In genomic region chr3:124762612-124763011, GRCh38 we compare ENCODE assay signal across 2 cellular contexts.
TF ChIP-seq lines count a peak whose summit lies in the region.

No MANE protein-coding gene starts in this region.

TF ChIP-seq in A549, 52 proteins besides CTCF, POLR2A, EP300 and RAD21 (continued from another document):
- TF ChIP-seq MAX (IDR thresholded peaks at IDR 0.05) (no peak), CBX2 (IDR thresholded peaks at IDR 0.05; ENCODE audit: borderline replicate concordance, low read depth) (no peak), FOSB (CRISPR knock-in tag; IDR thresholded peaks at IDR 0.05) (no peak), MAFK (IDR thresholded peaks at IDR 0.05; ENCODE audit: partially characterized antibody) (no peak), USF2 (IDR thresholded peaks at IDR 0.05) (no peak)

TF ChIP-seq in GM23338, 12 proteins besides CTCF, POLR2A, EP300 and RAD21 (continued from another document):
- TF ChIP-seq ZNF462 (CRISPR knock-in tag; IDR thresholded peaks at IDR 0.05) (no peak), STAT1 (IDR thresholded peaks at IDR 0.05; ENCODE audit: unreplicated experiment) (no peak)
